In the genomic region with DNA sequence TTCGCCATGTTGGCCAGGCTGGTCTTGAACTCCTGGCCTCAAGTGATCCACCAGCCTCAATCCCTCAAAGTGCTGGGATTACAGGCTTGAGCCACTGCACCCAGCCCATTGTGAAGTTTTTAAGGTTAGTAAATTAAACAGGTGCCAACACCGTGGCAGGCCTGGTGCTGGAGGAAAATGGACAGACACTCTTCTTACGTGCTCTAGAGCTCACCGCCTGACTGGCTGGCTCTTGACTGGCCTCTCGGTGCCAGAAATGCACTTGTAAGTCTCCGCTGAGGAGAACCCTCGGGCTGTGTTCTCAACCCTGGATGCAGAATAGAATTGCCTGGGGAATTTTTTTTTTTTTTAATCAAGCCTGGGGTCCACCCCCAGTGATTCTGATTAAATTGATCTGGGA, we compare ENCODE assay signal across 21 cellular contexts. TPM values are rescaled to one million over a fixed set of nuclear protein-coding genes. Genes with fewer than 3 reads are reported as not detected.
A peak's percentile ranks its signal among the peaks of the same experiment; 100 is the strongest.
DNase-seq lines count a peak whose midpoint lies in the region; ATAC-seq and TF ChIP-seq lines count a peak whose summit lies in the region.
"Had no signal": no experiment of that assay in that cellular context is flagged by ENCODE, and none has a peak within 500 bp of the region (broad histone marks: within the 10 kb centered on the region; RNA-seq: fewer than 3 reads in every experiment).

No MANE protein-coding gene starts in this region.

- no peak for TF ChIP-seq CTCF in lung (IDR thresholded peaks at IDR 0.05; ENCODE audit: control extremely low read depth, extremely low read depth)

- H3K27me3 Mint-ChIP-seq in T-helper 17 cell: peaks cover 5% of the 10 kb centered on the region
- no peaks in the 10 kb centered on the region for H3K27me3 Mint-ChIP-seq in activated CD8-positive, alpha-beta T cell treated with anti-CD3 and anti-CD28 coated beads, Interleukin-2, amount 10 ng/mL, durations not matched to agents 7 days and 5 days (ENCODE audit: low read depth)

- no peaks in the 10 kb centered on the region for H3K36me3 Mint-ChIP-seq in T-helper 17 cell (ENCODE audit: low read depth)
- no peaks in the 10 kb centered on the region for H3K36me3 Mint-ChIP-seq in activated CD8-positive, alpha-beta T cell treated with anti-CD3 and anti-CD28 coated beads, Interleukin-2, amount 10 ng/mL, durations not matched to agents 7 days and 5 days (ENCODE audit: low read depth)
- H3K36me3 Mint-ChIP-seq: CD8-positive, alpha-beta T cell had no signal

- no peaks in the 10 kb centered on the region for H3K36me3 ChIP-seq in lung (ENCODE audit: control insufficient read depth in 2 of 2, insufficient read depth in 2 of 2, low read length in 2 of 2)
- H3K36me3 ChIP-seq: SJSA1 had no signal

- no peaks in the 10 kb centered on the region for H3K27me3 ChIP-seq in lung (ENCODE audit: control insufficient read depth, insufficient read depth)
- H3K27me3 ChIP-seq: SJSA1 had no signal

- H3K4me1 ChIP-seq in lung (ENCODE audit: control insufficient read depth in 2 of 2, insufficient read depth in 2 of 2, low read length in 2 of 2): peaks cover 0 to 5% of the 10 kb centered on the region in 2 donors

- no peak overlapping the region for H3K4me3 ChIP-seq in lung
- H3K4me3 ChIP-seq: SJSA1 had no signal

- no peak overlapping the region for H3K27ac Mint-ChIP-seq in T-helper 17 cell
- no peak overlapping the region for H3K27ac Mint-ChIP-seq in activated CD8-positive, alpha-beta T cell treated with anti-CD3 and anti-CD28 coated beads, Interleukin-2, amount 10 ng/mL, durations not matched to agents 7 days and 5 days
- H3K27ac Mint-ChIP-seq: CD8-positive, alpha-beta T cell; T-helper 1 cell treated with Interleukin-12 subunit alpha and Interleukin-12 subunit beta and Interleukin-4 antibody, amounts not matched to agents 30 μg/mL and 1 μg/mL, for 36 hours had no signal

- H3K4me1 Mint-ChIP-seq in T-helper 17 cell: no peaks in the 10 kb centered on the region
- H3K4me1 Mint-ChIP-seq in activated CD8-positive, alpha-beta T cell treated with anti-CD3 and anti-CD28 coated beads, Interleukin-2, amount 10 ng/mL, durations not matched to agents 7 days and 5 days (ENCODE audit: low read depth): no peaks in the 10 kb centered on the region

- H3K27ac ChIP-seq in lung (ENCODE audit: low read depth in 1 of 2, low read length in 1 of 2): no peak overlapping the region
- H3K27ac ChIP-seq: KMS-11, SJSA1 had no signal

- H3K9me3 ChIP-seq in lung (ENCODE audit: control insufficient read depth in 2 of 2, insufficient read depth in 1 of 2, low read length in 1 of 2) (no peaks in the 10 kb centered on the region), T-helper 17 cell (ENCODE audit: control insufficient read depth, low read length, poor library complexity, severe bottlenecking) (no peaks in the 10 kb centered on the region)
- H3K9me3 ChIP-seq: SJSA1 had no signal

- no peaks in the 10 kb centered on the region for H3K9me3 Mint-ChIP-seq in activated CD8-positive, alpha-beta T cell treated with anti-CD3 and anti-CD28 coated beads, Interleukin-2, amount 10 ng/mL, durations not matched to agents 7 days and 5 days (ENCODE audit: insufficient read depth)
- H3K9me3 Mint-ChIP-seq: CD8-positive, alpha-beta T cell; T-helper 1 cell treated with Interleukin-12 subunit alpha and Interleukin-12 subunit beta and Interleukin-4 antibody, amounts not matched to agents 30 μg/mL and 1 μg/mL, for 36 hours had no signal

- CTCF ChIA-PET in activated CD8-positive, alpha-beta T cell treated with anti-CD3 and anti-CD28 coated beads, Interleukin-2, amount 10 ng/mL, durations not matched to agents 7 days and 5 days (lab: Charles Lee): no interaction called here

- POLR2A ChIA-PET in activated CD8-positive, alpha-beta T cell treated with anti-CD3 and anti-CD28 coated beads, Interleukin-2, amount 10 ng/mL, durations not matched to agents 7 days and 5 days (lab: Charles Lee): no interaction called here

- H3K4me3 Mint-ChIP-seq in T-helper 17 cell: no peak overlapping the region
- no peak overlapping the region for H3K4me3 Mint-ChIP-seq in activated CD8-positive, alpha-beta T cell treated with anti-CD3 and anti-CD28 coated beads, Interleukin-2, amount 10 ng/mL, durations not matched to agents 7 days and 5 days
- H3K4me3 Mint-ChIP-seq: CD8-positive, alpha-beta T cell; T-helper 1 cell treated with Interleukin-12 subunit alpha and Interleukin-12 subunit beta and Interleukin-4 antibody, amounts not matched to agents 30 μg/mL and 1 μg/mL, for 36 hours had no signal

- peak; percentile 21 for DNase-seq in NCI-H1436 (lab: John Stamatoyannopoulos, UW)
- DNase-seq in NCI-H1436 treated with DMSO at 0.1 percent for 48 hours (lab: John Stamatoyannopoulos, UW): no peak
- DNase-seq in 8988T: peak; percentile 7
- DNase-seq in NCI-H2029 treated with DMSO at 0.1 percent for 48 hours (lab: John Stamatoyannopoulos, UW): peak; percentile 67
- DNase-seq in lung (ENCODE audit: low spot score): peak; percentile 69
- no peak for DNase-seq in T-helper 17 cell
- DNase-seq in activated CD8-positive, alpha-beta T cell treated with anti-CD3 and anti-CD28 coated beads, Interleukin-2, amount 10 ng/mL, durations not matched to agents 7 days and 5 days: no peak
- DNase-seq: AML-193; C1 segment of cervical spinal cord; CD8-positive, alpha-beta T cell; GOT3; IMR-90; NCI-H146; NCI-H2081; NCI-H524 treated with DMSO at 0.1 percent for 48 hours; NCI-H82; OCI-M1 had no signal

- ATAC-seq in lung (ENCODE audit: insufficient read depth, low FRiP score) (peak; percentile 64), T-helper 17 cell (no peak)
- ATAC-seq in activated CD8-positive, alpha-beta T cell treated with anti-CD3 and anti-CD28 coated beads, Interleukin-2, amount 10 ng/mL, durations not matched to agents 7 days and 5 days: no peak
- ATAC-seq: CD8-positive, alpha-beta T cell; HCT116 had no signal

- WGBS in lung, 2 donors: 76 to 92% methylated on average over 7 of the region's 7 CpGs

RNA-seq across cellular contexts. Expression of a gene that starts 10.3 kb away (rescaled TPM):
- total RNA-seq in lung (10 to 100 TPM; 24.0 to 37.5 TPM), T-helper 17 cell (1 to 10 TPM; 3.0 to 3.5 TPM)
- polyA plus RNA-seq in lung: 10 to 100 TPM in 1 of 2 donors, 1 to 10 TPM in 1; 5.1 to 14.0 TPM
- total RNA-seq in activated CD8-positive, alpha-beta T cell treated with anti-CD3 and anti-CD28 coated beads, Interleukin-2, amount 10 ng/mL, durations not matched to agents 7 days and 5 days: under 1 TPM; 0.44 to 0.47 TPM

RNA-seq across cellular contexts. Expression of a gene that starts 37.2 kb away (rescaled TPM):
- 100 to 1,000 TPM in 1 of 2 donors, 10 to 100 TPM in 1; 92.5 to 101 TPM for total RNA-seq in lung
- 10 to 100 TPM; 26.0 to 70.5 TPM for polyA plus RNA-seq in lung
- 10 to 100 TPM; 66.1 to 68.5 TPM for total RNA-seq in T-helper 17 cell
- 100 to 1,000 TPM; 132 to 143 TPM for total RNA-seq in activated CD8-positive, alpha-beta T cell treated with anti-CD3 and anti-CD28 coated beads, Interleukin-2, amount 10 ng/mL, durations not matched to agents 7 days and 5 days

RNA-seq across cellular contexts. Expression of a gene that starts 37.3 kb away (rescaled TPM):
- 10 to 100 TPM; 18.1 to 34.5 TPM for total RNA-seq in lung
- 10 to 100 TPM; 21.4 to 30.5 TPM for polyA plus RNA-seq in lung
- 10 to 100 TPM; 29.4 to 47.2 TPM for total RNA-seq in T-helper 17 cell
- total RNA-seq in activated CD8-positive, alpha-beta T cell treated with anti-CD3 and anti-CD28 coated beads, Interleukin-2, amount 10 ng/mL, durations not matched to agents 7 days and 5 days: 10 to 100 TPM; 56.3 to 59.7 TPM

Comparison
In these comparisons a context has a peak if more than half of its experiments do, and no peak if none do; other contexts are left out.
1. DNase-seq: peak in NCI-H1436 (single experiment), 8988T (single experiment), NCI-H2029 treated with DMSO at 0.1 percent for 48 hours (single experiment) and lung (single experiment); none in NCI-H1436 treated with DMSO at 0.1 percent for 48 hours (single experiment), T-helper 17 cell (0 of 3) and activated CD8-positive, alpha-beta T cell treated with anti-CD3 and anti-CD28 coated beads, Interleukin-2, amount 10 ng/mL, durations not matched to agents 7 days and 5 days (single experiment).
2. RNA of a gene that starts 10.3 kb away (total RNA-seq): 24.0 to 37.5 TPM in lung; 3.0 to 3.5 TPM in T-helper 17 cell and 0.44 to 0.47 TPM in activated CD8-positive, alpha-beta T cell treated with anti-CD3 and anti-CD28 coated beads, Interleukin-2, amount 10 ng/mL, durations not matched to agents 7 days and 5 days; every median in the first group is over 4 times any median in the second.